In the genomic region with DNA sequence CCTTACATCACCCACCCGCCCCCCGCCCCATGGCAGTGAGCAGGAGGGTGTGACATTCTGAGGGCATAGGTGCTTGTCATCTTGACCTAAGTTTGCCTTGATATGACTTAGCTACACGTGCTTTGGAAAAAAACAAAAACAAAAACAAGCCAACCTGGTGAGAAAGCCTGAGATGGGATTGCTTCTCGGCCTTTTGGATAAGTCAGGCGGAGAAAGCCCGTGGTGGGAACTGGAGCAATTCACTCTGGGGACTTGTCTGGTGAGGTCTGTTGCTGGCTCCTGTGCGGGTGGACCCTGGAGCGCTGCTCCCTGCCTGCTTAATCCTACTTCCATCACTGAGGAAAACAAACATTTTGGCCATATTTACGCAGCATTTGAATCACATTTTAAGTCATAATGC, we compare ENCODE assay signal across 26 cellular contexts.
"Had no signal": no experiment of that assay in that cellular context is flagged by ENCODE, and none has a peak within 500 bp of the region (broad histone marks: within the 10 kb centered on the region; RNA-seq: fewer than 3 reads in every experiment).

No MANE protein-coding gene starts in this region.

- H3K4me1 Mint-ChIP-seq: activated CD4-positive, alpha-beta T cell treated with anti-CD3 and anti-CD28 coated beads for 36 hours; activated naive CD4-positive, alpha-beta T cell treated with anti-CD3 and anti-CD28 coated beads, Interleukin-2, amount 50 U/mL, for 24 hours had no signal

- H3K27ac ChIP-seq: ascending aorta, cardiac muscle cell, Peyer's patch, RWPE1, SJCRH30, WERI-Rb-1 had no signal

- H3K36me3 Mint-ChIP-seq: activated naive CD4-positive, alpha-beta T cell treated with anti-CD3 and anti-CD28 coated beads, Interleukin-2, amount 50 U/mL, for 24 hours; brain had no signal

- H3K9me3 Mint-ChIP-seq: activated CD8-positive, alpha-beta T cell treated with anti-CD3 and anti-CD28 coated beads for 36 hours; activated naive CD4-positive, alpha-beta T cell treated with anti-CD3 and anti-CD28 coated beads, Interleukin-2, amount 50 U/mL, for 24 hours had no signal

- H3K4me3 ChIP-seq: ascending aorta, cardiac muscle cell, Peyer's patch, SJCRH30 had no signal

- DNase-seq: activated CD4-positive, alpha-beta T cell treated with anti-CD3 and anti-CD28 coated beads for 36 hours; activated CD4-positive, alpha-beta T cell treated with anti-CD3 and anti-CD28 coated beads, Interleukin-2, amount 50 U/mL, for 1 hour; activated CD8-positive, alpha-beta memory T cell treated with anti-CD3 and anti-CD28 coated beads, Interleukin-2, amount 50 U/mL, for 4 hours; activated CD8-positive, alpha-beta T cell treated with anti-CD3 and anti-CD28 coated beads for 36 hours; activated effector memory CD4-positive, alpha-beta T cell treated with Interleukin-2 at 50 U/mL for 16 hours; activated naive CD4-positive, alpha-beta T cell; amniotic stem cell; Kasumi-1; KBM-7; NCI-H1105 treated with DMSO at 0.1 percent for 48 hours; NCI-H1436 treated with DMSO at 0.1 percent for 48 hours; NCI-H187; NCI-H2081 treated with DMSO at 0.1 percent for 48 hours; NCI-H446; NCI-H524; Peyer's patch; Right ventricle myocardium superior; SJCRH30; SK-N-SH; T-helper 1 cell had no signal

- H3K27me3 ChIP-seq: ascending aorta, cardiac muscle cell, Peyer's patch, SJCRH30 had no signal

- H3K27ac Mint-ChIP-seq: activated CD4-positive, alpha-beta T cell treated with anti-CD3 and anti-CD28 coated beads for 36 hours; activated CD8-positive, alpha-beta T cell treated with anti-CD3 and anti-CD28 coated beads for 36 hours; activated naive CD4-positive, alpha-beta T cell treated with anti-CD3 and anti-CD28 coated beads, Interleukin-2, amount 50 U/mL, for 24 hours had no signal

- H3K9me3 ChIP-seq: ascending aorta, Peyer's patch, SJCRH30, SK-N-SH had no signal

- H3K36me3 ChIP-seq: ascending aorta, cardiac muscle cell, Peyer's patch, SJCRH30, WERI-Rb-1 had no signal

- H3K4me1 ChIP-seq: ascending aorta, Peyer's patch had no signal

- ATAC-seq: activated CD4-positive, alpha-beta T cell treated with anti-CD3 and anti-CD28 coated beads for 36 hours; activated CD8-positive, alpha-beta T cell treated with anti-CD3 and anti-CD28 coated beads for 36 hours had no signal

- H3K4me3 Mint-ChIP-seq: activated CD4-positive, alpha-beta T cell treated with anti-CD3 and anti-CD28 coated beads for 36 hours; activated CD8-positive, alpha-beta T cell treated with anti-CD3 and anti-CD28 coated beads for 36 hours; activated naive CD4-positive, alpha-beta T cell treated with anti-CD3 and anti-CD28 coated beads, Interleukin-2, amount 50 U/mL, for 24 hours had no signal
